In genomic region chr17:31524926-31525800, GRCh38 we compare ENCODE assay signal across 8 cellular contexts.
A peak's percentile ranks its signal among the peaks of the same experiment; 100 is the strongest.
DNase-seq lines count a peak whose midpoint lies in the region; ATAC-seq and TF ChIP-seq lines count a peak whose summit lies in the region.

No MANE protein-coding gene starts in this region.

- no peak overlapping the region for H3K4ac ChIP-seq in neuronal stem cell (ENCODE audit: low read length)

- H3K79me2 ChIP-seq in DOHH2 (ENCODE audit: control insufficient read depth, low read length): no peaks in the 10 kb centered on the region

- no peaks in the 10 kb centered on the region for H3K27me3 Mint-ChIP-seq in activated T-helper 1 cell treated with anti-CD3 and anti-CD28 coated beads, Interleukin-12 subunit alpha, Interleukin-12 subunit beta, Interleukin-2, Interleukin-4 antibody, amounts not matched to agents 30 ng/mL and 10 ng/mL and 1 ng/mL, durations not matched to agents 14 hours and 24 hours and 36 hours (ENCODE audit: insufficient read depth)
- H3K27me3 Mint-ChIP-seq in stimulated activated naive CD8-positive, alpha-beta T cell treated with anti-CD3 and anti-CD28 coated beads, Interleukin-15, amount 100 ng/mL, for 72 hours: no peaks in the 10 kb centered on the region

- H3K9me3 ChIP-seq in DOHH2 (ENCODE audit: control insufficient read depth, insufficient read depth, low read length) (peaks cover 4% of the 10 kb centered on the region; the same call in 1 of the 2 replicates), RWPE2 (ENCODE audit: severe bottlenecking) (no peaks in the 10 kb centered on the region), neuronal stem cell (replicated peaks in 1 of 2; ENCODE audit: control insufficient read depth in 2 of 2, insufficient read depth in 1 of 2, low read depth in 1 of 2, low read length in 2 of 2) (peaks cover 0 to 15% of the 10 kb centered on the region in 2 donors)

- peaks cover 2% of the 10 kb centered on the region for H3K36me3 Mint-ChIP-seq in activated T-helper 1 cell treated with anti-CD3 and anti-CD28 coated beads, Interleukin-12 subunit alpha, Interleukin-12 subunit beta, Interleukin-2, Interleukin-4 antibody, amounts not matched to agents 30 ng/mL and 10 ng/mL and 1 ng/mL, durations not matched to agents 14 hours and 24 hours and 36 hours (ENCODE audit: low read depth)

- H3K14ac ChIP-seq in neuronal stem cell (ENCODE audit: low read length): peak overlapping the region; percentile 6

- no CpG with 5 or more reads among the region's 31 CpGs for WGBS in neuronal stem cell (ENCODE audit: extremely low coverage in 2 of 2, insufficient read length in 2 of 2, insufficient replicate concordance in 1 of 2), 2 donors

- H3K4me2 ChIP-seq in DOHH2 (ENCODE audit: low read length) (peak overlapping the region; percentile 84), neuronal stem cell (ENCODE audit: insufficient read depth, low read length, poor library complexity, severe bottlenecking) (no peak overlapping the region)

- H3K4me3 ChIP-seq in DOHH2 (ENCODE audit: low read length) (peak overlapping the region; percentile 58), RWPE2 (ENCODE audit: severe bottlenecking) (no peak overlapping the region), neuronal stem cell (ENCODE audit: low read length in 2 of 2) (no peak overlapping the region)

- TF ChIP-seq CTCF in DOHH2 (IDR thresholded peaks at IDR 0.05; ENCODE audit: low read depth, low read length, poor library complexity, severe bottlenecking) (peak; percentile 94), RWPE2 (IDR thresholded peaks at IDR 0.05; ENCODE audit: poor library complexity, severe bottlenecking) (peak; percentile 88)

- intact Hi-C loops in activated T-helper 1 cell treated with anti-CD3 and anti-CD28 coated beads, Interleukin-12 subunit alpha, Interleukin-12 subunit beta, Interleukin-2, Interleukin-4 antibody, amounts not matched to agents 30 ng/mL and 10 ng/mL and 1 ng/mL, durations not matched to agents 14 hours and 24 hours and 36 hours (cut with micrococcal nuclease): loop anchor here (1.0 kb wide), 2 partner anchors 88 to 136 kb away; no protein-coding TSS in a partner anchor

- no peak overlapping the region for H2AFZ ChIP-seq in neuronal stem cell (ENCODE audit: low read length)

- H2BK15ac ChIP-seq in neuronal stem cell (ENCODE audit: low read length): no peak overlapping the region

- H2BK12ac ChIP-seq in neuronal stem cell (ENCODE audit: low read length): no peak overlapping the region

- no peaks in the 10 kb centered on the region for H3F3A ChIP-seq in DOHH2 (ENCODE audit: control insufficient read depth, insufficient read depth)

- peak overlapping the region; percentile 13 for H3K18ac ChIP-seq in neuronal stem cell (ENCODE audit: low read length)

- H3K9me3 Mint-ChIP-seq in activated T-helper 1 cell treated with anti-CD3 and anti-CD28 coated beads, Interleukin-12 subunit alpha, Interleukin-12 subunit beta, Interleukin-2, Interleukin-4 antibody, amounts not matched to agents 30 ng/mL and 10 ng/mL and 1 ng/mL, durations not matched to agents 14 hours and 24 hours and 36 hours: no peaks in the 10 kb centered on the region
- no peaks in the 10 kb centered on the region for H3K9me3 Mint-ChIP-seq in stimulated activated naive CD8-positive, alpha-beta T cell treated with anti-CD3 and anti-CD28 coated beads, Interleukin-15, amount 100 ng/mL, for 72 hours

- peak overlapping the region; percentile 9 for H3K9ac ChIP-seq in neuronal stem cell (ENCODE audit: low read depth, low read length, poor library complexity)

- H3K36me3 ChIP-seq in DOHH2 (ENCODE audit: control insufficient read depth, low read length) (peaks cover 39% of the 10 kb centered on the region), RWPE2 (ENCODE audit: low read depth) (no peaks in the 10 kb centered on the region), neuronal stem cell (replicated peaks in 1 of 2; ENCODE audit: control insufficient read depth in 2 of 2, insufficient read depth in 2 of 2, low read length in 2 of 2) (peaks cover 0 to 20% of the 10 kb centered on the region in 2 donors)

- H3K4me1 ChIP-seq in DOHH2 (ENCODE audit: control insufficient read depth, low read length): peaks cover 16% of the 10 kb centered on the region
- no peaks in the 10 kb centered on the region for H3K4me1 ChIP-seq in RWPE2 (ENCODE audit: insufficient read depth, poor library complexity, severe bottlenecking)
- no peaks in the 10 kb centered on the region for H3K4me1 ChIP-seq in neuronal stem cell (ENCODE audit: control insufficient read depth in 2 of 2, insufficient read depth in 1 of 2, low read depth in 1 of 2, low read length in 2 of 2)

- no peaks in the 10 kb centered on the region for H3K9me2 ChIP-seq in DOHH2 (replicated peaks; ENCODE audit: control insufficient read depth, low read length)

- H4K20me1 ChIP-seq in DOHH2 (ENCODE audit: control insufficient read depth, insufficient read depth, low read depth, low read length): no peaks in the 10 kb centered on the region

- peak overlapping the region; percentile 54 for H2BK120ac ChIP-seq in neuronal stem cell (ENCODE audit: low read depth, low read length)

- no peak overlapping the region for H3K4me3 Mint-ChIP-seq in activated T-helper 1 cell treated with anti-CD3 and anti-CD28 coated beads, Interleukin-12 subunit alpha, Interleukin-12 subunit beta, Interleukin-2, Interleukin-4 antibody, amounts not matched to agents 30 ng/mL and 10 ng/mL and 1 ng/mL, durations not matched to agents 14 hours and 24 hours and 36 hours
- H3K4me3 Mint-ChIP-seq in stimulated activated naive CD8-positive, alpha-beta T cell treated with anti-CD3 and anti-CD28 coated beads, Interleukin-15, amount 100 ng/mL, for 72 hours: no peak overlapping the region

- no peak overlapping the region for H3K27ac Mint-ChIP-seq in activated T-helper 1 cell treated with anti-CD3 and anti-CD28 coated beads, Interleukin-12 subunit alpha, Interleukin-12 subunit beta, Interleukin-2, Interleukin-4 antibody, amounts not matched to agents 30 ng/mL and 10 ng/mL and 1 ng/mL, durations not matched to agents 14 hours and 24 hours and 36 hours
- no peak overlapping the region for H3K27ac Mint-ChIP-seq in stimulated activated naive CD8-positive, alpha-beta T cell treated with anti-CD3 and anti-CD28 coated beads, Interleukin-15, amount 100 ng/mL, for 72 hours

- DNase-seq in HT-29 (ENCODE audit: low spot score): peak; percentile 98
- peak; percentile 83 for DNase-seq in RWPE2 (ENCODE audit: low spot score)
- peak; percentile 67 for DNase-seq in activated T-helper 1 cell treated with anti-CD3 and anti-CD28 coated beads, Interleukin-12 subunit alpha, Interleukin-12 subunit beta, Interleukin-2, Interleukin-4 antibody, amounts not matched to agents 30 ng/mL and 10 ng/mL and 1 ng/mL, durations not matched to agents 14 hours and 24 hours and 36 hours (ENCODE audit: low spot score)
- peak; percentile 96 for DNase-seq in fibroblast of peridontal ligament (ENCODE audit: extremely low read depth)
- DNase-seq in neuronal stem cell (ENCODE audit: low spot score): peak; percentile 71
- DNase-seq in stimulated activated naive CD8-positive, alpha-beta T cell treated with anti-CD3 and anti-CD28 coated beads, Interleukin-15, amount 100 ng/mL, for 72 hours: peak; percentile 73 to 76

- peak overlapping the region; percentile 42 for H2BK5ac ChIP-seq in neuronal stem cell (ENCODE audit: low read length)

- no peak overlapping the region for H4K91ac ChIP-seq in neuronal stem cell (ENCODE audit: low read depth, low read length, poor library complexity)

- H3K79me1 ChIP-seq in neuronal stem cell (ENCODE audit: low read depth, low read length): no peaks in the 10 kb centered on the region

- ATAC-seq in RWPE2 (ENCODE audit: low read depth): peak; percentile 91
- ATAC-seq in stimulated activated naive CD8-positive, alpha-beta T cell treated with anti-CD3 and anti-CD28 coated beads, Interleukin-15, amount 100 ng/mL, for 72 hours: peak; percentile 78
- no peak for ATAC-seq in GM21526 (IDR thresholded peaks at IDR 0.05; ENCODE audit: low FRiP score, unreplicated experiment)

- peak overlapping the region; percentile 65 for H3K23ac ChIP-seq in neuronal stem cell (ENCODE audit: low read depth, low read length, poor library complexity)

- H3K27ac ChIP-seq in DOHH2 (ENCODE audit: low read depth, low read length) (peak overlapping the region; percentile 41), RWPE2 (ENCODE audit: poor library complexity, severe bottlenecking) (no peak overlapping the region), neuronal stem cell (replicated peaks; ENCODE audit: low read length) (no peak overlapping the region)

- no peaks in the 10 kb centered on the region for H3K27me3 ChIP-seq in DOHH2 (ENCODE audit: control insufficient read depth, low read length)
- no peaks in the 10 kb centered on the region for H3K27me3 ChIP-seq in RWPE2 (ENCODE audit: insufficient read depth, poor library complexity, severe bottlenecking)
- no peaks in the 10 kb centered on the region for H3K27me3 ChIP-seq in neuronal stem cell (ENCODE audit: control insufficient read depth in 3 of 3, insufficient read depth in 3 of 3, low read depth in 1 of 3, low read length in 3 of 3)

- no peak overlapping the region for H4K8ac ChIP-seq in neuronal stem cell (ENCODE audit: low read depth, low read length)

- H2AK5ac ChIP-seq in neuronal stem cell (ENCODE audit: low read depth, low read length): peak overlapping the region; percentile 70

- H3K4me1 Mint-ChIP-seq in activated T-helper 1 cell treated with anti-CD3 and anti-CD28 coated beads, Interleukin-12 subunit alpha, Interleukin-12 subunit beta, Interleukin-2, Interleukin-4 antibody, amounts not matched to agents 30 ng/mL and 10 ng/mL and 1 ng/mL, durations not matched to agents 14 hours and 24 hours and 36 hours (ENCODE audit: low read depth): no peaks in the 10 kb centered on the region
- no peaks in the 10 kb centered on the region for H3K4me1 Mint-ChIP-seq in stimulated activated naive CD8-positive, alpha-beta T cell treated with anti-CD3 and anti-CD28 coated beads, Interleukin-15, amount 100 ng/mL, for 72 hours
